In genomic region chr5:163408311-163408923, GRCh38 we compare ENCODE assay signal across 8 cellular contexts. TPM values are rescaled to one million over a fixed set of nuclear protein-coding genes. Genes with fewer than 3 reads are reported as not detected.
DNase-seq lines count a peak whose midpoint lies in the region; ATAC-seq and TF ChIP-seq lines count a peak whose summit lies in the region.

No MANE protein-coding gene starts in this region.

- peak; percentile 67 for ATAC-seq in GM21576 (IDR thresholded peaks at IDR 0.05; ENCODE audit: unreplicated experiment)
- ATAC-seq in activated naive CD4-positive, alpha-beta T cell treated with anti-CD3 and anti-CD28 coated beads, Interleukin-2, amount 50 U/mL, for 72 hours: peak; percentile 78 to 93
- peak; percentile 88 to 93 for ATAC-seq in left cardiac atrium

- H3K36me3 Mint-ChIP-seq in activated naive CD4-positive, alpha-beta T cell treated with anti-CD3 and anti-CD28 coated beads, Interleukin-2, amount 50 U/mL, for 72 hours: no peaks in the 10 kb centered on the region

- TF ChIP-seq RAD21 in Ishikawa (IDR thresholded peaks at IDR 0.05; ENCODE audit: low read depth): peak; percentile 87

- peak overlapping the region; percentile 95 for H3K27ac ChIP-seq in SK-N-MC

- peak; percentile 64 for DNase-seq in ELR (ENCODE audit: low read depth)
- DNase-seq in SK-N-MC (ENCODE audit: low read depth, low spot score): peak; percentile 72
- peak in 1 of 2 donors; percentile 49 for DNase-seq in activated naive CD4-positive, alpha-beta T cell treated with anti-CD3 and anti-CD28 coated beads, Interleukin-2, amount 50 U/mL, for 72 hours (ENCODE audit: low spot score in 2 of 2)
- DNase-seq in left cardiac atrium: peak; percentile 52
- DNase-seq in retinal pigment epithelial cell (ENCODE audit: low read depth): peak; percentile 74
- no peak for DNase-seq in NCI-H2107 treated with DMSO at 0.1 percent for 48 hours (lab: John Stamatoyannopoulos, UW; ENCODE audit: unreplicated experiment)

- no peak overlapping the region for H3K27ac Mint-ChIP-seq in activated naive CD4-positive, alpha-beta T cell treated with anti-CD3 and anti-CD28 coated beads, Interleukin-2, amount 50 U/mL, for 72 hours

- H3K9me3 ChIP-seq in SK-N-MC (ENCODE audit: low read depth, low read length): no peaks in the 10 kb centered on the region

- peak overlapping the region; percentile 59 for H3K9ac ChIP-seq in SK-N-MC (ENCODE audit: insufficient read length)

- peak; percentile 84 for TF ChIP-seq CTCF in retinal pigment epithelial cell (conservative IDR thresholded peaks at IDR 0.05; ENCODE audit: low read depth, low read length)

- H3K4me3 ChIP-seq in SK-N-MC (peak overlapping the region; percentile 73), retinal pigment epithelial cell (ENCODE audit: low read length) (no peak overlapping the region)

- intact Hi-C loops in left cardiac atrium (cut with DNase I): no loop called here

- no peak for TF ChIP-seq EP300 in Ishikawa (IDR thresholded peaks at IDR 0.05; ENCODE audit: borderline replicate concordance)

- no peaks in the 10 kb centered on the region for H3K9me3 Mint-ChIP-seq in activated naive CD4-positive, alpha-beta T cell treated with anti-CD3 and anti-CD28 coated beads, Interleukin-2, amount 50 U/mL, for 72 hours

- H3K36me3 ChIP-seq in SK-N-MC (ENCODE audit: insufficient read depth, low read length): no peaks in the 10 kb centered on the region

TF ChIP-seq in Ishikawa, 13 proteins besides CTCF, POLR2A, EP300 and RAD21:
- TF ChIP-seq REST (IDR thresholded peaks at IDR 0.05; ENCODE audit: low read depth) (no peak), CEBPB (IDR thresholded peaks at IDR 0.05) (no peak), FOXM1 (IDR thresholded peaks at IDR 0.05; ENCODE audit: borderline replicate concordance, low read depth) (no peak), TEAD4 (IDR thresholded peaks at IDR 0.05) (no peak), EGR1 (IDR thresholded peaks at IDR 0.05) (no peak), YY1 (IDR thresholded peaks at IDR 0.05; ENCODE audit: low read depth) (no peak)

RNA-seq across cellular contexts. Expression of gene CCNG1, which starts 29.0 kb away (rescaled TPM):
- 100 to 1,000 TPM; 132 to 326 TPM for total RNA-seq in activated naive CD4-positive, alpha-beta T cell treated with anti-CD3 and anti-CD28 coated beads, Interleukin-2, amount 50 U/mL, for 72 hours
- 10 to 100 TPM; 88.1 to 89.2 TPM for total RNA-seq in left cardiac atrium

RNA-seq across cellular contexts. Expression of gene NUDCD2, which starts 51.5 kb away (rescaled TPM):
- total RNA-seq in activated naive CD4-positive, alpha-beta T cell treated with anti-CD3 and anti-CD28 coated beads, Interleukin-2, amount 50 U/mL, for 72 hours: 10 to 100 TPM; 60.5 to 63.0 TPM
- 10 to 100 TPM; 15.7 to 16.4 TPM for total RNA-seq in left cardiac atrium

RNA-seq across cellular contexts. Expression of gene HMMR, which starts 52.0 kb away (rescaled TPM):
- 100 to 1,000 TPM in 1 of 2 donors, 10 to 100 TPM in 1; 76.9 to 119 TPM for total RNA-seq in activated naive CD4-positive, alpha-beta T cell treated with anti-CD3 and anti-CD28 coated beads, Interleukin-2, amount 50 U/mL, for 72 hours
- total RNA-seq in left cardiac atrium: 1 to 10 TPM in 1 of 2 donors, under 1 TPM in 1; 0.52 to 1.7 TPM

Comparison
In these comparisons a context has a peak if more than half of its experiments do, and no peak if none do; other contexts are left out.
1. RNA of gene HMMR, which starts 52.0 kb away (total RNA-seq): 76.9 to 119 TPM in activated naive CD4-positive, alpha-beta T cell treated with anti-CD3 and anti-CD28 coated beads, Interleukin-2, amount 50 U/mL, for 72 hours; 0.52 to 1.7 TPM in left cardiac atrium; every median in the first group is over 10 times any median in the second.
2. Peak in every context shown above with its lines, with median percentiles within 50 percentile points of each other: ATAC-seq.